Comparison of ENCODE assay signal across 8 cellular contexts in genomic region chr14:50321009-50321660, GRCh38. TPM values are rescaled to one million over a fixed set of nuclear protein-coding genes. Genes with fewer than 3 reads are reported as not detected.
A peak's percentile ranks its signal among the peaks of the same experiment; 100 is the strongest.
DNase-seq lines count a peak whose midpoint lies in the region; TF ChIP-seq lines count a peak whose summit lies in the region.

No MANE protein-coding gene starts in this region.

- in situ Hi-C loops in G401 (cut with HindIII; ENCODE audit: low sequenced_read_pairs), result no loop called here
- in situ Hi-C loops in GM23248 (cut with MboI), result loop anchor here (10.0 kb wide), 1 partner anchor 214 kb away; the partner anchor contains the start of gene MAP4K5
- in situ Hi-C loops in transverse colon (cut with MboI; ENCODE audit: low pct_ligation_motif_present in 1 of 4, low pct_unique_long_range_greater_than_20kb in 1 of 4, low sequenced_read_pairs in 3 of 4), result loop anchor here (5.0 to 10.0 kb wide), 4 partner anchors 204 to 214 kb away; partner anchors contain the start of gene MAP4K5 (in 2 of the 4)

- H3K4me1 Mint-ChIP-seq in activated T-helper 2 cell treated with anti-CD3 and anti-CD28 coated beads, Interferon-gamma antibody, Interleukin-2, Interleukin-4, amounts not matched to agents 10 μg/mL and 5 μg/mL and 100 μg/mL, durations not matched to agents 14 hours and 24 hours and 36 hours (ENCODE audit: low read depth), result peaks cover 21% of the 10 kb centered on the region

- peaks cover 23% of the 10 kb centered on the region for H3K4me1 ChIP-seq in GM23248 (ENCODE audit: insufficient read depth)
- peaks cover 25% of the 10 kb centered on the region for H3K4me1 ChIP-seq in osteoblast (ENCODE audit: insufficient read depth, low read length)
- H3K4me1 ChIP-seq in transverse colon, result peaks cover 7 to 21% (median 12%) of the 10 kb centered on the region in 4 donors

- H4K20me1 ChIP-seq in GM23248 (ENCODE audit: insufficient read depth), result no peaks in the 10 kb centered on the region
- peaks cover 6% of the 10 kb centered on the region for H4K20me1 ChIP-seq in osteoblast (ENCODE audit: insufficient read depth, low read length)

- H3K9ac ChIP-seq in GM23248, result peak overlapping the region; percentile 66

- peaks cover 17% of the 10 kb centered on the region for H3F3A ChIP-seq in GM23248 (ENCODE audit: insufficient read depth)

- H3K27ac ChIP-seq in GM23248 (peak overlapping the region; percentile 80), osteoblast (ENCODE audit: low read depth, low read length) (peak overlapping the region; percentile 90), transverse colon (peak overlapping the region; percentile 74 to 81 (median 78))

- H3K36me3 Mint-ChIP-seq in activated T-helper 2 cell treated with anti-CD3 and anti-CD28 coated beads, Interferon-gamma antibody, Interleukin-2, Interleukin-4, amounts not matched to agents 10 μg/mL and 5 μg/mL and 100 μg/mL, durations not matched to agents 14 hours and 24 hours and 36 hours (ENCODE audit: low read depth), result peaks cover 28% of the 10 kb centered on the region

- 1 to 2% methylated on average over 9 of the region's 9 CpGs for WGBS in GM23248 (ENCODE audit: low coverage in 1 of 2, low lambda C conversion rate in 2 of 2, missing lambda C conversion rate in 2 of 2), 2 experiments
- WGBS in transverse colon (ENCODE audit: low coverage in 1 of 2), 2 donors, result 2 to 3% methylated on average over 7 to 9 of the region's 9 CpGs

- no peak overlapping the region for H3K27ac Mint-ChIP-seq in activated T-helper 2 cell treated with anti-CD3 and anti-CD28 coated beads, Interferon-gamma antibody, Interleukin-2, Interleukin-4, amounts not matched to agents 10 μg/mL and 5 μg/mL and 100 μg/mL, durations not matched to agents 14 hours and 24 hours and 36 hours

- intact Hi-C loops in activated T-helper 2 cell treated with anti-CD3 and anti-CD28 coated beads, Interferon-gamma antibody, Interleukin-2, Interleukin-4, amounts not matched to agents 10 μg/mL and 5 μg/mL and 100 μg/mL, durations not matched to agents 14 hours and 24 hours and 36 hours (cut with micrococcal nuclease), result loop anchor here (1.0 to 5.0 kb wide), 10 partner anchors 9 to 456 kb away; partner anchors contain the start of genes ARF6, CDKL1, DMAC2L and L2HGDH
- intact Hi-C loops in transverse colon (cut with DNase I; ENCODE audit: low total_unique reads), result loop anchor here (5.0 kb wide), 1 partner anchor 211 kb away; the partner anchor contains the start of gene MAP4K5

- H2AFZ ChIP-seq in GM23248 (peak overlapping the region; percentile 68), osteoblast (ENCODE audit: low read length) (peak overlapping the region; percentile 58)

- H3K9me2 ChIP-seq in GM23248 (ENCODE audit: insufficient read depth), result no peaks in the 10 kb centered on the region

- peaks cover 2% of the 10 kb centered on the region for H3K9me3 Mint-ChIP-seq in activated T-helper 2 cell treated with anti-CD3 and anti-CD28 coated beads, Interferon-gamma antibody, Interleukin-2, Interleukin-4, amounts not matched to agents 10 μg/mL and 5 μg/mL and 100 μg/mL, durations not matched to agents 14 hours and 24 hours and 36 hours

- peak overlapping the region; percentile 59 for H3K4me3 ChIP-seq in GM23248
- H3K4me3 ChIP-seq in foreskin fibroblast (ENCODE audit: low read depth in 1 of 2, low read length in 2 of 2), result peak overlapping the region; percentile 29 to 50
- H3K4me3 ChIP-seq in osteoblast (ENCODE audit: insufficient read depth, low read length), result peak overlapping the region; percentile 43
- peak overlapping the region in 1 of 4 donors; percentile 23 for H3K4me3 ChIP-seq in transverse colon

- H3K79me2 ChIP-seq in GM23248 (ENCODE audit: insufficient read depth) (peaks cover 18% of the 10 kb centered on the region), osteoblast (ENCODE audit: insufficient read depth, low read length) (peaks cover 10% of the 10 kb centered on the region)

- no peaks in the 10 kb centered on the region for H3K27me3 Mint-ChIP-seq in activated T-helper 2 cell treated with anti-CD3 and anti-CD28 coated beads, Interferon-gamma antibody, Interleukin-2, Interleukin-4, amounts not matched to agents 10 μg/mL and 5 μg/mL and 100 μg/mL, durations not matched to agents 14 hours and 24 hours and 36 hours (ENCODE audit: low read depth)

- DNase-seq in G401 (ENCODE audit: low spot score) (peak; percentile 87), GM23248 (peak; percentile 93), Kasumi-1 (lab: John Stamatoyannopoulos, UW) (peak; percentile 96 to 97), RPMI7951 (ENCODE audit: low read depth) (peak; percentile 89), foreskin fibroblast (peak; percentile 93 to 94), osteoblast (ENCODE audit: insufficient read length, low spot score, missing footprints) (peak; percentile 77), transverse colon (peak; percentile 75)
- DNase-seq in activated T-helper 2 cell treated with anti-CD3 and anti-CD28 coated beads, Interferon-gamma antibody, Interleukin-2, Interleukin-4, amounts not matched to agents 10 μg/mL and 5 μg/mL and 100 μg/mL, durations not matched to agents 14 hours and 24 hours and 36 hours (ENCODE audit: low spot score), result peak; percentile 67

- H3K27me3 ChIP-seq in GM23248 (replicated peaks; ENCODE audit: insufficient read depth) (no peaks in the 10 kb centered on the region), osteoblast (ENCODE audit: insufficient read depth, low read length) (no peaks in the 10 kb centered on the region), transverse colon (no peaks in the 10 kb centered on the region)

- TF ChIP-seq EP300 in transverse colon (IDR thresholded peaks at IDR 0.05; ENCODE audit: low read depth), result no peak

- H3K9me3 ChIP-seq in GM23248 (ENCODE audit: low read depth) (no peaks in the 10 kb centered on the region), osteoblast (ENCODE audit: low read depth, low read length) (no peaks in the 10 kb centered on the region), transverse colon (no peaks in the 10 kb centered on the region)

- no peak overlapping the region for H3K4me3 Mint-ChIP-seq in activated T-helper 2 cell treated with anti-CD3 and anti-CD28 coated beads, Interferon-gamma antibody, Interleukin-2, Interleukin-4, amounts not matched to agents 10 μg/mL and 5 μg/mL and 100 μg/mL, durations not matched to agents 14 hours and 24 hours and 36 hours (ENCODE audit: low read depth)

- H3K4me2 ChIP-seq in GM23248 (ENCODE audit: unreplicated experiment) (peak overlapping the region; percentile 85), osteoblast (ENCODE audit: insufficient read depth, low read length) (peak overlapping the region; percentile 76)

- no peak for TF ChIP-seq POLR2A in transverse colon (IDR thresholded peaks at IDR 0.05)

- TF ChIP-seq CTCF in foreskin fibroblast (IDR thresholded peaks at IDR 0.05; ENCODE audit: low read depth, low read length), result peak; percentile 94
- peak; percentile 95 for TF ChIP-seq CTCF in osteoblast (IDR thresholded peaks at IDR 0.05; ENCODE audit: extremely low read depth, low read depth, low read length)
- peak; percentile 82 to 84 (median 83) for TF ChIP-seq CTCF in transverse colon (IDR thresholded peaks at IDR 0.05)

- no peaks in the 10 kb centered on the region; the same call in 1 of the 2 replicates for H3K36me3 ChIP-seq in GM23248 (ENCODE audit: low read depth)
- no peaks in the 10 kb centered on the region for H3K36me3 ChIP-seq in osteoblast (ENCODE audit: insufficient read depth, low read length)
- peaks cover 0 to 18% (median 6%) of the 10 kb centered on the region in 4 donors for H3K36me3 ChIP-seq in transverse colon

RNA-seq across cellular contexts. Expression of gene DMAC2L, which starts 9.0 kb away (rescaled TPM):
- 8.8 and 31.0 TPM in 2 replicates for total RNA-seq in G401 (2014; rRNA removed; shearing (Covaris generic))
- 4.4 and 7.8 TPM in 2 replicates for total RNA-seq in GM23248 (2014; rRNA removed; shearing (Covaris generic))
- 12.3 and 15.9 TPM in 2 replicates for polyA plus RNA-seq in GM23248 (2016; fragmentation: Nextera tagmentation; extraction: Ambion mirVana)
- total RNA-seq in RPMI7951 (2014; rRNA removed; shearing (Covaris generic)), result 8.8 and 9.0 TPM in 2 replicates
- 13.6 and 16.2 TPM in 2 replicates for total RNA-seq in activated T-helper 2 cell treated with anti-CD3 and anti-CD28 coated beads, Interferon-gamma antibody, Interleukin-2, Interleukin-4, amounts not matched to agents 10 μg/mL and 5 μg/mL and 100 μg/mL, durations not matched to agents 14 hours and 24 hours and 36 hours
- total RNA-seq in osteoblast (7.2 and 9.4 TPM in 2 replicates), transverse colon (10 to 100 TPM in 2 of 4 donors, 1 to 10 TPM in 2; 3.0 to 18.9 (median 9.2) TPM)

RNA-seq across cellular contexts. Expression of gene L2HGDH, which starts 9.1 kb away (rescaled TPM):
- 23.0 and 31.6 TPM in 2 replicates for total RNA-seq in G401 (2014; rRNA removed; shearing (Covaris generic))
- total RNA-seq in GM23248 (2014; rRNA removed; shearing (Covaris generic)), result 1.3 and 2.6 TPM in 2 replicates
- polyA plus RNA-seq in GM23248 (2016; fragmentation: Nextera tagmentation; extraction: Ambion mirVana), result 1.8 and 2.0 TPM in 2 replicates
- total RNA-seq in RPMI7951 (2014; rRNA removed; shearing (Covaris generic)), result 4.3 and 5.5 TPM in 2 replicates
- 14.1 and 14.2 TPM in 2 replicates for total RNA-seq in activated T-helper 2 cell treated with anti-CD3 and anti-CD28 coated beads, Interferon-gamma antibody, Interleukin-2, Interleukin-4, amounts not matched to agents 10 μg/mL and 5 μg/mL and 100 μg/mL, durations not matched to agents 14 hours and 24 hours and 36 hours
- 3.2 and 3.6 TPM in 2 replicates for total RNA-seq in osteoblast
- total RNA-seq in transverse colon, result 10 to 100 TPM in 1 of 4 donors, 1 to 10 TPM in 2, under 1 TPM in 1; 0.80 to 73.3 (median 8.3) TPM
